11 cellular contexts compared by ENCODE assay signal in genomic region chr9:438961-439768, GRCh38.
A peak's percentile ranks its signal among the peaks of the same experiment; 100 is the strongest.
DNase-seq lines count a peak whose midpoint lies in the region; ATAC-seq and TF ChIP-seq lines count a peak whose summit lies in the region.
"Had no signal": no experiment of that assay in that cellular context is flagged by ENCODE, and none has a peak within 500 bp of the region (broad histone marks: within the 10 kb centered on the region; RNA-seq: fewer than 3 reads in every experiment).

No MANE protein-coding gene starts in this region.

- TF ChIP-seq RAD21 in SK-N-SH (IDR thresholded peaks at IDR 0.05; ENCODE audit: low read length), result no peak

- H3K4me1 ChIP-seq in left ventricle myocardium inferior (peaks cover 19% of the 10 kb centered on the region), gastrocnemius medialis (no peaks in the 10 kb centered on the region), SK-N-SH (ENCODE audit: control insufficient read depth in 1 of 2, insufficient read depth in 2 of 2, low read depth in 1 of 2, low read length in 1 of 2) (no peaks in the 10 kb centered on the region)

- H3K9me2 ChIP-seq in SK-N-SH, result no peaks in the 10 kb centered on the region

- TF ChIP-seq POLR2A in gastrocnemius medialis (IDR thresholded peaks at IDR 0.05), result no peak

- peak; percentile 62 to 75 for ATAC-seq in gastrocnemius medialis
- ATAC-seq: activated CD8-positive, alpha-beta memory T cell treated with anti-CD3 and anti-CD28 coated beads, Interleukin-2, amount 10 ng/mL, durations not matched to agents 7 days and 5 days had no signal

- H3F3A ChIP-seq in SK-N-SH (replicated peaks; ENCODE audit: insufficient read depth), result no peaks in the 10 kb centered on the region

- TF ChIP-seq CTCF in AG10803 (conservative IDR thresholded peaks at IDR 0.05; ENCODE audit: low read length) (no peak), left ventricle myocardium inferior (IDR thresholded peaks at IDR 0.05; ENCODE audit: borderline replicate concordance) (no peak), gastrocnemius medialis (IDR thresholded peaks at IDR 0.05 in 4 of 5, conservative IDR thresholded peaks at IDR 0.05 in 1 of 5) (no peak), SK-N-SH (IDR thresholded peaks at IDR 0.05) (no peak)

- no peak for TF ChIP-seq EP300 in SK-N-SH (IDR thresholded peaks at IDR 0.05; ENCODE audit: borderline replicate concordance in 1 of 2, low read depth in 1 of 2, low read length in 1 of 2)

- intact Hi-C loops in left ventricle myocardium inferior (cut with micrococcal nuclease), result no loop called here
- intact Hi-C loops in gastrocnemius medialis (cut with DNase I; ENCODE audit: low total_unique reads), result no loop called here

- POLR2A ChIA-PET in SK-N-SH (lab: Yijun Ruan, JAX), result no interaction called here

- CTCF ChIA-PET in SK-N-SH (lab: Yijun Ruan, JAX), result no interaction called here

- in situ Hi-C loops in gastrocnemius medialis (cut with MboI; ENCODE audit: low sequenced_read_pairs in 4 of 4), result no loop called here

- DNase-seq in AG10803 (ENCODE audit: low read depth) (peak; percentile 17), left ventricle myocardium inferior (peak; percentile 40), gastrocnemius medialis (peak in 1 of 2 donors; percentile 29), SK-N-SH (no peak), Ammon's horn (ENCODE audit: low spot score) (no peak), glomerular visceral epithelial cell (ENCODE audit: extremely low spot score) (no peak)
- no peak for DNase-seq in stimulated activated CD4-positive, alpha-beta T cell treated with anti-CD3 and anti-CD28 coated beads, Interleukin-2, amount 100 ng/mL, for 48 hours
- DNase-seq: activated CD8-positive, alpha-beta memory T cell treated with anti-CD3 and anti-CD28 coated beads, Interleukin-2, amount 10 ng/mL, durations not matched to agents 7 days and 5 days; PC-9; T-helper 9 cell had no signal

- no peak overlapping the region for H2AFZ ChIP-seq in SK-N-SH (ENCODE audit: low read depth)
- H2AFZ ChIP-seq: PC-9 had no signal

- H3K27me3 ChIP-seq in left ventricle myocardium inferior (ENCODE audit: low read depth) (no peaks in the 10 kb centered on the region), gastrocnemius medialis (no peaks in the 10 kb centered on the region), SK-N-SH (ENCODE audit: insufficient read depth) (peaks cover 7% of the 10 kb centered on the region)

- no peak overlapping the region for H3K4me3 ChIP-seq in AG10803 (ENCODE audit: low read length)
- no peak overlapping the region for H3K4me3 ChIP-seq in left ventricle myocardium inferior
- no peak overlapping the region for H3K4me3 ChIP-seq in gastrocnemius medialis
- no peak overlapping the region for H3K4me3 ChIP-seq in SK-N-SH (ENCODE audit: low read depth in 2 of 2, low read length in 1 of 2)
- H3K4me3 ChIP-seq: PC-9 had no signal

- WGBS in adipose tissue, 3 donors, result 65 to 86% (median 70%) methylated on average over 20 of the region's 20 CpGs
- WGBS in SK-N-SH (ENCODE audit: low lambda C conversion rate), result 13% methylated on average over 17 of the region's 20 CpGs

- H3K4me2 ChIP-seq in SK-N-SH, result no peak overlapping the region

- H3K27ac ChIP-seq in adipose tissue (ENCODE audit: low read depth, low read length) (peak overlapping the region; percentile 17), left ventricle myocardium inferior (replicated peaks) (peak overlapping the region; percentile 71), gastrocnemius medialis (peak overlapping the region in 1 of 4 donors; percentile 9), SK-N-SH (ENCODE audit: low read depth in 2 of 2, low read length in 1 of 2) (no peak overlapping the region)
- H3K27ac ChIP-seq: PC-9 had no signal

- H3K36me3 ChIP-seq in left ventricle myocardium inferior (no peaks in the 10 kb centered on the region), gastrocnemius medialis (no peaks in the 10 kb centered on the region), SK-N-SH (replicated peaks in 1 of 2; ENCODE audit: control insufficient read depth in 1 of 2, insufficient read depth in 2 of 2, low read length in 1 of 2) (no peaks in the 10 kb centered on the region)

- H3K9me3 ChIP-seq in left ventricle myocardium inferior (replicated peaks) (no peaks in the 10 kb centered on the region), gastrocnemius medialis (no peaks in the 10 kb centered on the region), SK-N-SH (no peaks in the 10 kb centered on the region)

- no peaks in the 10 kb centered on the region for H3K79me2 ChIP-seq in SK-N-SH (ENCODE audit: insufficient read depth)

- no peak overlapping the region for H3K9ac ChIP-seq in SK-N-SH

- no peaks in the 10 kb centered on the region for H4K20me1 ChIP-seq in SK-N-SH (ENCODE audit: insufficient read depth)

TF ChIP-seq in SK-N-SH, 30 proteins besides CTCF, POLR2A, EP300 and RAD21:
- TF ChIP-seq USF1 (IDR thresholded peaks at IDR 0.05; ENCODE audit: borderline replicate concordance, low read depth), result no peak
- TF ChIP-seq RFX5 (IDR thresholded peaks at IDR 0.05; ENCODE audit: low read length), result no peak
- TF ChIP-seq SMC3 (IDR thresholded peaks at IDR 0.05; ENCODE audit: low read depth, low read length), result no peak
- TF ChIP-seq TAF1 (IDR thresholded peaks at IDR 0.05; ENCODE audit: borderline replicate concordance, low read depth, low read length), result no peak
- TF ChIP-seq MEF2A (IDR thresholded peaks at IDR 0.05; ENCODE audit: borderline replicate concordance, low read depth), result no peak
- no peak for TF ChIP-seq TCF12 (IDR thresholded peaks at IDR 0.05)
- no peak for TF ChIP-seq JUND (IDR thresholded peaks at IDR 0.05)

Comparison
In these comparisons a context has a peak if more than half of its experiments do, and no peak if none do; other contexts are left out.
1. DNase-seq: peak in AG10803 (single experiment) and left ventricle myocardium inferior (single experiment); none in SK-N-SH (single experiment), Ammon's horn (single experiment), stimulated activated CD4-positive, alpha-beta T cell treated with anti-CD3 and anti-CD28 coated beads, Interleukin-2, amount 100 ng/mL, for 48 hours (0 of 2) and glomerular visceral epithelial cell (single experiment).
2. H3K27ac ChIP-seq: peak in adipose tissue (single experiment) and left ventricle myocardium inferior (single experiment); none in SK-N-SH (0 of 2).